8 cellular contexts compared by ENCODE assay signal in genomic region chr17:40341808-40342574, GRCh38. TPM values are rescaled to one million over a fixed set of nuclear protein-coding genes. Genes with fewer than 3 reads are reported as not detected.
DNase-seq lines count a peak whose midpoint lies in the region; ATAC-seq and TF ChIP-seq lines count a peak whose summit lies in the region.

No MANE protein-coding gene starts in this region.

- H3K9ac ChIP-seq in H9 (ENCODE audit: extremely low read depth, insufficient read length, low read length) (no peak overlapping the region), SU-DHL-6 (ENCODE audit: low read length) (0 out of 2 replicates have a peak overlapping the region, but pooled peaks have one; percentile 29)

- no peak overlapping the region for H4K5ac ChIP-seq in H9 (ENCODE audit: insufficient read length, low read depth, low read length)

- peaks cover 25% of the 10 kb centered on the region for H3K23me2 ChIP-seq in H9 (ENCODE audit: insufficient read length, low read depth, low read length, poor library complexity, severe bottlenecking)

- no peak overlapping the region for H3K4ac ChIP-seq in H9 (ENCODE audit: low read depth, low read length)

- H4K91ac ChIP-seq in H9 (ENCODE audit: insufficient read length, low read depth, low read length) = no peak overlapping the region

- H3K4me1 Mint-ChIP-seq in H9 = peaks cover 44 to 50% of the 10 kb centered on the region in 2 experiments
- peaks cover 64% of the 10 kb centered on the region for H3K4me1 Mint-ChIP-seq in mesothelial cell of epicardium

- H2AFZ ChIP-seq in H9 (ENCODE audit: low read length) (no peak overlapping the region), SU-DHL-6 (ENCODE audit: low read depth, low read length, severe bottlenecking) (no peak overlapping the region)

- H3K4me3 ChIP-seq in SU-DHL-6 (ENCODE audit: insufficient read depth, low read length, poor library complexity, severe bottlenecking) (no peak overlapping the region), upper lobe of left lung (peak overlapping the region; percentile 45 to 92 (median 80))

- TF ChIP-seq CTCF in H9 (conservative IDR thresholded peaks at IDR 0.05) (no peak), SU-DHL-6 (IDR thresholded peaks at IDR 0.05; ENCODE audit: insufficient read depth, low read length, poor library complexity, severe bottlenecking) (no peak), mesothelial cell of epicardium (IDR thresholded peaks at IDR 0.05; ENCODE audit: unreplicated experiment) (no peak), upper lobe of left lung (IDR thresholded peaks at IDR 0.05) (no peak)

- H3T11ph ChIP-seq in H9 (ENCODE audit: low read length) = no peak overlapping the region

- H3K27me3 ChIP-seq in H9 (ENCODE audit: insufficient read depth, low read length) (peaks cover 18% of the 10 kb centered on the region; the same call in 1 of the 2 replicates), SU-DHL-6 (ENCODE audit: low read length) (no peaks in the 10 kb centered on the region), upper lobe of left lung (no peaks in the 10 kb centered on the region)

- peak overlapping the region; percentile 52; the same call in 1 of the 2 replicates for H3K14ac ChIP-seq in H9 (ENCODE audit: insufficient read depth, low read length)

- H3K4me2 ChIP-seq in H9 (ENCODE audit: insufficient read depth, insufficient read length, low read length) = peak overlapping the region; percentile 78
- peak overlapping the region; percentile 61 for H3K4me2 ChIP-seq in SU-DHL-6 (ENCODE audit: low read depth, low read length, poor library complexity, severe bottlenecking)

- H3K36me3 Mint-ChIP-seq in H9 (ENCODE audit: insufficient read depth in 1 of 3, low read depth in 3 of 3) (peaks cover 0 to 6% (median 6%) of the 10 kb centered on the region in 3 experiments; a peak in 3 of 7 replicates), mesothelial cell of epicardium (peaks cover 2% of the 10 kb centered on the region)

- H4K20me1 ChIP-seq in H9 (ENCODE audit: control insufficient read depth, insufficient read depth, insufficient read length) (no peaks in the 10 kb centered on the region), SU-DHL-6 (ENCODE audit: low read depth, low read length) (peaks cover 4% of the 10 kb centered on the region; the same call in 1 of the 2 replicates)

- no peak for TF ChIP-seq EP300 in upper lobe of left lung (IDR thresholded peaks at IDR 0.05)

- H3K18ac ChIP-seq in H9 (ENCODE audit: insufficient read length, low read depth, low read length) = no peak overlapping the region

- WGBS in H9 (ENCODE audit: extremely low coverage, insufficient read length, low lambda C conversion rate) = no CpG with 5 or more reads among the region's 63 CpGs
- 0 to 5% methylated on average over 9 to 30 of the region's 63 CpGs for WGBS in upper lobe of left lung, 2 donors

- H3K27me3 Mint-ChIP-seq in H9 (ENCODE audit: low read depth) = peaks cover 87% of the 10 kb centered on the region
- H3K27me3 Mint-ChIP-seq in mesothelial cell of epicardium (ENCODE audit: low read depth) = no peaks in the 10 kb centered on the region

- no peak overlapping the region for H2AK5ac ChIP-seq in H9 (ENCODE audit: insufficient read length, low read length)

- H3K4me3 Mint-ChIP-seq in H9 = peak overlapping the region; percentile 69 to 85
- peak overlapping the region; percentile 94 for H3K4me3 Mint-ChIP-seq in mesothelial cell of epicardium

- no peak overlapping the region for H2BK12ac ChIP-seq in H9 (ENCODE audit: insufficient read length, low read depth, low read length)

- no peak overlapping the region for H2BK15ac ChIP-seq in H9 (ENCODE audit: low read depth, low read length)

- peak; percentile 88 for DNase-seq in AG08396 (ENCODE audit: low spot score)
- DNase-seq in H9 = peak; percentile 65
- peak; percentile 75 for DNase-seq in epidermal melanocyte (ENCODE audit: insufficient read length, low spot score)
- DNase-seq in mesothelial cell of epicardium (ENCODE audit: low spot score in 2 of 2, unreplicated experiment in 2 of 2) = peak; percentile 78 to 87
- peak; percentile 84 to 95 for DNase-seq in upper lobe of left lung
- no peak for DNase-seq in SIG-M5 treated with dmso at 0.1 percent for 504 hours (lab: John Stamatoyannopoulos, UW; ENCODE audit: unreplicated experiment)
- DNase-seq in NCI-H2107 (lab: John Stamatoyannopoulos, UW) = no peak

- no peaks in the 10 kb centered on the region for H3K79me1 ChIP-seq in H9 (ENCODE audit: insufficient read depth, low read depth, low read length, poor library complexity, severe bottlenecking)

- H3K23ac ChIP-seq in H9 (ENCODE audit: insufficient read length, low read depth, low read length) = no peak overlapping the region

- no peak overlapping the region for H2BK120ac ChIP-seq in H9 (ENCODE audit: low read depth, low read length, poor library complexity, severe bottlenecking)

- no peaks in the 10 kb centered on the region for H3K79me2 ChIP-seq in H9 (ENCODE audit: insufficient read depth, low read length)
- H3K79me2 ChIP-seq in SU-DHL-6 (ENCODE audit: insufficient read depth, low read length) = no peaks in the 10 kb centered on the region

- no peak overlapping the region for H2BK20ac ChIP-seq in H9 (ENCODE audit: low read depth, low read length, poor library complexity, severe bottlenecking)

- peak; percentile 50 to 83 for ATAC-seq in upper lobe of left lung (ENCODE audit: low FRiP score in 2 of 2)

- H3K27ac ChIP-seq in H9 (ENCODE audit: insufficient read length, low read depth, low read length) (no peak overlapping the region), SU-DHL-6 (ENCODE audit: low read depth, low read length) (no peak overlapping the region), upper lobe of left lung (peak overlapping the region; percentile 95 to 100 (median 96))

- H2BK5ac ChIP-seq in H9 (ENCODE audit: insufficient read length, low read length) = no peak overlapping the region

- H3F3A ChIP-seq in SU-DHL-6 (ENCODE audit: insufficient read depth) = peaks cover 9% of the 10 kb centered on the region

- H3K9me3 Mint-ChIP-seq in H9 = no peaks in the 10 kb centered on the region
- no peaks in the 10 kb centered on the region for H3K9me3 Mint-ChIP-seq in mesothelial cell of epicardium

- TF ChIP-seq POLR2A in upper lobe of left lung (IDR thresholded peaks at IDR 0.05) = peak in 1 of 4 donors; percentile 55

- H3K27ac Mint-ChIP-seq in H9 (no peak overlapping the region), mesothelial cell of epicardium (peak overlapping the region; percentile 94)

- H3K4me1 ChIP-seq in H9 (ENCODE audit: insufficient read depth, low read length) = peaks cover 22% of the 10 kb centered on the region
- H3K4me1 ChIP-seq in upper lobe of left lung = peaks cover 59 to 84% (median 79%) of the 10 kb centered on the region in 4 donors

- H4K8ac ChIP-seq in H9 (replicated peaks; ENCODE audit: insufficient read length, low read depth, low read length) = no peak overlapping the region

- H3K9me3 ChIP-seq in H9 (ENCODE audit: control insufficient read depth, low read depth, low read length) (no peaks in the 10 kb centered on the region), SU-DHL-6 (ENCODE audit: insufficient read depth, low read length) (no peaks in the 10 kb centered on the region), upper lobe of left lung (no peaks in the 10 kb centered on the region)

- no peak overlapping the region for H3K56ac ChIP-seq in H9 (ENCODE audit: insufficient read length, low read depth, low read length)

- no peaks in the 10 kb centered on the region for H3K9me2 ChIP-seq in SU-DHL-6 (replicated peaks; ENCODE audit: insufficient read depth, low read length)

- no peaks in the 10 kb centered on the region; the same call in 1 of the 2 replicates for H3K36me3 ChIP-seq in SU-DHL-6 (ENCODE audit: low read length)
- no peaks in the 10 kb centered on the region for H3K36me3 ChIP-seq in upper lobe of left lung

RNA-seq across cellular contexts. Expression of gene GJD3, which starts 22.5 kb away (rescaled TPM):
- not detected in 2 replicates for total RNA-seq in H9 (2021)
- 0.27 TPM in 1 of 3 replicates, not detected in the others for total RNA-seq in mesothelial cell of epicardium
- total RNA-seq in upper lobe of left lung = 1 to 10 TPM in 4 of 6 donors, not detected in 2; 1.7 to 8.4 (median 4.5) TPM

RNA-seq across cellular contexts. Expression of gene RARA, which starts 33.0 kb away (rescaled TPM):
- total RNA-seq in H9 (2021) = 16.7 and 17.6 TPM in 2 replicates
- total RNA-seq in mesothelial cell of epicardium = 74.0 to 80.8 TPM (median 79.6 TPM) in 3 replicates
- 10 to 100 TPM; 45.7 to 95.6 (median 85.9) TPM for total RNA-seq in upper lobe of left lung

RNA-seq across cellular contexts. Expression of gene CDC6, which starts 54.3 kb away (rescaled TPM):
- total RNA-seq in H9 (2021) = 131 and 141 TPM in 2 replicates
- total RNA-seq in mesothelial cell of epicardium = 16.4 to 18.9 TPM (median 16.8 TPM) in 3 replicates
- 1 to 10 TPM; 1.1 to 5.1 (median 2.3) TPM for total RNA-seq in upper lobe of left lung

Comparison
In these comparisons a context has a peak if more than half of its experiments do, and no peak if none do; other contexts are left out.
1. DNase-seq: peak in AG08396 (single experiment), H9 (single experiment), epidermal melanocyte (single experiment), mesothelial cell of epicardium (2 of 2) and upper lobe of left lung (2 of 2); none in SIG-M5 treated with dmso at 0.1 percent for 504 hours (single experiment) and NCI-H2107 (single experiment).
2. H3K27ac ChIP-seq: peak in upper lobe of left lung (4 of 4); none in H9 (single experiment) and SU-DHL-6 (single experiment).